27 cellular contexts compared by ENCODE assay signal in the genomic region with DNA sequence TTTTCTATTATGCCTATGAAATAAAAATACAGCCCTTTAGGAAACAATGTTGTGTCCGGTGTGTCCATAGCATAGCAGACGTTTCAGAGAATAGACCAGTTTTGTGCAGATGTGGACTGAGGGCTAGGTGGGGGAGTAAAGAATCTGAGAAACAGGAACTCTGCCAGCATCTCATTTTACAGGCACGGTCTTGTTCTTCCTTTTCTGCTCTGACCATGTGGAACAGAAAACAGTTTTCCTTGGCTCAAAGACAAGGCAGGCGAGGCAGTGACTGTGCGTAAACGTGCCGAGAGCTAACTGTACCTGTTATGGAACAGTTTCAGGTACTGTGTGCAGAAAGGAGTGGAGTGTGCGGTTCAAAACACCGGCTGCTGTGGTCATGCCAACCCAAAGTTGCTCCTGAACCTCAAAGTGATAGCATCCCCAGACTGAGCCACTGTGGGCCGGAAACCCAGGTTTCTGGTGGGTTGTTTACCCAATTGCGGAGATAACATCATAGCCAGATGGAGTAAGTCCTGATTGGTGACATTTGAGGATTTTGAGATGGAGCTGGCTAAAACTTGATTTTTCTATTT. TPM values are rescaled to one million over a fixed set of nuclear protein-coding genes. Genes with fewer than 3 reads are reported as not detected.
DNase-seq lines count a peak whose midpoint lies in the region; ATAC-seq and TF ChIP-seq lines count a peak whose summit lies in the region.
"Had no signal": no experiment of that assay in that cellular context is flagged by ENCODE, and none has a peak within 500 bp of the region (broad histone marks: within the 10 kb centered on the region; RNA-seq: fewer than 3 reads in every experiment).

No MANE protein-coding gene starts in this region.

- H3K27me3 Mint-ChIP-seq in effector memory CD8-positive, alpha-beta T cell = peaks cover 16 to 34% of the 10 kb centered on the region in 2 donors

- no peak overlapping the region for H3K27ac Mint-ChIP-seq in effector memory CD8-positive, alpha-beta T cell
- H3K27ac Mint-ChIP-seq: activated CD8-positive, alpha-beta T cell treated with anti-CD3 and anti-CD28 coated beads, Interleukin-2, amount 10 ng/mL, durations not matched to agents 7 days and 5 days; activated naive CD4-positive, alpha-beta T cell treated with anti-CD3 and anti-CD28 coated beads for 36 hours; CD4-positive, CD25-positive, alpha-beta regulatory T cell; memory B cell; naive thymus-derived CD8-positive, alpha-beta T cell had no signal

- in situ Hi-C loops in Caki2 (cut with HindIII; ENCODE audit: low pct_unique_long_range_greater_than_20kb, low sequenced_read_pairs) = no loop called here
- in situ Hi-C loops in astrocyte of the cerebellum (cut with HindIII; ENCODE audit: low sequenced_read_pairs) = loop anchor here (25.0 kb wide), 1 partner anchor 1083 kb away; a partner anchor contains a TSS

- no peak overlapping the region for H3K27ac ChIP-seq in substantia nigra (ENCODE audit: low read depth, low read length, poor library complexity, severe bottlenecking)
- H3K27ac ChIP-seq: colonic mucosa, parathyroid adenoma, sigmoid colon, tibial nerve had no signal

- no peak overlapping the region for H3K4me3 Mint-ChIP-seq in effector memory CD8-positive, alpha-beta T cell
- H3K4me3 Mint-ChIP-seq: activated CD8-positive, alpha-beta T cell treated with anti-CD3 and anti-CD28 coated beads, Interleukin-2, amount 10 ng/mL, durations not matched to agents 7 days and 5 days; activated naive CD4-positive, alpha-beta T cell treated with anti-CD3 and anti-CD28 coated beads for 36 hours; activated T-cell treated with anti-CD3 and anti-CD28 coated beads, Interleukin-2, amount 50 U/mL, for 4 hours; CD4-positive, CD25-positive, alpha-beta regulatory T cell; memory B cell; naive thymus-derived CD8-positive, alpha-beta T cell had no signal

- H3K9me3 Mint-ChIP-seq in effector memory CD8-positive, alpha-beta T cell = no peaks in the 10 kb centered on the region
- H3K9me3 Mint-ChIP-seq: activated naive CD4-positive, alpha-beta T cell treated with anti-CD3 and anti-CD28 coated beads for 36 hours; activated T-cell treated with anti-CD3 and anti-CD28 coated beads, Interleukin-2, amount 50 U/mL, for 4 hours; CD4-positive, CD25-positive, alpha-beta regulatory T cell; memory B cell; naive thymus-derived CD8-positive, alpha-beta T cell had no signal

- no peaks in the 10 kb centered on the region for H3K4me1 Mint-ChIP-seq in effector memory CD8-positive, alpha-beta T cell (ENCODE audit: low read depth in 2 of 2)
- H3K4me1 Mint-ChIP-seq: CD4-positive, CD25-positive, alpha-beta regulatory T cell; memory B cell had no signal

- no peaks in the 10 kb centered on the region for H3K36me3 Mint-ChIP-seq in effector memory CD8-positive, alpha-beta T cell (ENCODE audit: insufficient read depth)
- H3K36me3 Mint-ChIP-seq: CD4-positive, CD25-positive, alpha-beta regulatory T cell; memory B cell; naive thymus-derived CD8-positive, alpha-beta T cell had no signal

- H3K4me3 ChIP-seq in astrocyte of the cerebellum (ENCODE audit: low read depth, low read length) = no peak overlapping the region
- H3K4me3 ChIP-seq: colonic mucosa, GM23248, sigmoid colon, tibial nerve had no signal

- ATAC-seq in GM19035 (IDR thresholded peaks at IDR 0.05; ENCODE audit: unreplicated experiment) = no peak
- ATAC-seq in effector memory CD8-positive, alpha-beta T cell (replicated peaks) = no peak
- ATAC-seq: activated CD8-positive, alpha-beta T cell treated with anti-CD3 and anti-CD28 coated beads, Interleukin-2, amount 10 ng/mL, durations not matched to agents 7 days and 5 days; activated T-cell treated with anti-CD3 and anti-CD28 coated beads, Interleukin-2, amount 50 U/mL, for 4 hours; naive thymus-derived CD8-positive, alpha-beta T cell; stimulated activated naive CD8-positive, alpha-beta T cell treated with anti-CD3 and anti-CD28 coated beads, Interleukin-15, Interleukin-2, amounts not matched to agents 100 U/mL and 50 U/mL, for 24 hours had no signal

- no peak for TF ChIP-seq CTCF in astrocyte of the cerebellum (IDR thresholded peaks at IDR 0.05; ENCODE audit: low read depth, low read length, missing control alignments)

- DNase-seq in Caki2 (ENCODE audit: low read depth) (peak; percentile 62), NCI-H1092 (lab: John Stamatoyannopoulos, UW) (peak; percentile 4), astrocyte of the cerebellum (ENCODE audit: low read depth) (peak; percentile 32), iris pigment epithelial cell (ENCODE audit: low read depth) (peak; percentile 48), substantia nigra (lab: John Stamatoyannopoulos, UW) (no peak), midbrain (lab: John Stamatoyannopoulos, UW) (no peak)
- no peak for DNase-seq in effector memory CD8-positive, alpha-beta T cell
- DNase-seq: activated CD8-positive, alpha-beta T cell treated with anti-CD3 and anti-CD28 coated beads, Interleukin-2, amount 10 ng/mL, durations not matched to agents 7 days and 5 days; activated naive CD4-positive, alpha-beta T cell treated with anti-CD3 and anti-CD28 coated beads for 36 hours; activated T-cell treated with anti-CD3 and anti-CD28 coated beads, Interleukin-2, amount 50 U/mL, for 4 hours; CD4-positive, CD25-positive, alpha-beta regulatory T cell; colonic mucosa; foreskin melanocyte; naive thymus-derived CD8-positive, alpha-beta T cell; NCI-H1694 treated with DMSO at 0.1 percent for 48 hours; NCI-H446 treated with DMSO at 0.1 percent for 48 hours; RPMI8226; sigmoid colon; stimulated activated naive CD8-positive, alpha-beta T cell treated with anti-CD3 and anti-CD28 coated beads, Interleukin-15, Interleukin-2, amounts not matched to agents 100 U/mL and 50 U/mL, for 24 hours; T-helper 9 cell had no signal

RNA-seq across cellular contexts. Expression of a gene that starts 20.2 kb away (rescaled TPM):
- not detected in 2 replicates for total RNA-seq in Caki2 (2014; rRNA removed; shearing (Covaris generic); ENCODE audit: low replicate concordance)
- total RNA-seq: activated CD8-positive, alpha-beta T cell treated with anti-CD3 and anti-CD28 coated beads, Interleukin-2, amount 10 ng/mL, durations not matched to agents 7 days and 5 days; activated naive CD4-positive, alpha-beta T cell treated with anti-CD3 and anti-CD28 coated beads for 36 hours; activated T-cell treated with anti-CD3 and anti-CD28 coated beads, Interleukin-2, amount 50 U/mL, for 4 hours; aorta; CD4-positive, CD25-positive, alpha-beta regulatory T cell; colonic mucosa; GM23248; kidney epithelial cell; naive thymus-derived CD8-positive, alpha-beta T cell; sigmoid colon; tibial nerve had no signal

RNA-seq across cellular contexts. Expression of a gene that starts 38.9 kb away (rescaled TPM):
- not detected in 2 replicates for total RNA-seq in Caki2 (2014; rRNA removed; shearing (Covaris generic); ENCODE audit: low replicate concordance)
- total RNA-seq: activated CD8-positive, alpha-beta T cell treated with anti-CD3 and anti-CD28 coated beads, Interleukin-2, amount 10 ng/mL, durations not matched to agents 7 days and 5 days; activated naive CD4-positive, alpha-beta T cell treated with anti-CD3 and anti-CD28 coated beads for 36 hours; activated T-cell treated with anti-CD3 and anti-CD28 coated beads, Interleukin-2, amount 50 U/mL, for 4 hours; aorta; CD4-positive, CD25-positive, alpha-beta regulatory T cell; colonic mucosa; GM23248; kidney epithelial cell; naive thymus-derived CD8-positive, alpha-beta T cell; sigmoid colon; tibial nerve had no signal

RNA-seq across cellular contexts. Expression of a gene that starts 59.5 kb away (rescaled TPM):
- not detected in 2 replicates for total RNA-seq in Caki2 (2014; rRNA removed; shearing (Covaris generic); ENCODE audit: low replicate concordance)
- total RNA-seq: activated CD8-positive, alpha-beta T cell treated with anti-CD3 and anti-CD28 coated beads, Interleukin-2, amount 10 ng/mL, durations not matched to agents 7 days and 5 days; activated naive CD4-positive, alpha-beta T cell treated with anti-CD3 and anti-CD28 coated beads for 36 hours; activated T-cell treated with anti-CD3 and anti-CD28 coated beads, Interleukin-2, amount 50 U/mL, for 4 hours; CD4-positive, CD25-positive, alpha-beta regulatory T cell; GM23248; naive thymus-derived CD8-positive, alpha-beta T cell had no signal

Comparison
In these comparisons a context has a peak if more than half of its experiments do, and no peak if none do; other contexts are left out.
1. DNase-seq: peak in Caki2 (single experiment), NCI-H1092 (single experiment), astrocyte of the cerebellum (single experiment) and iris pigment epithelial cell (single experiment); none in substantia nigra (0 of 49), midbrain (single experiment) and effector memory CD8-positive, alpha-beta T cell (0 of 3).